ENCODE assay signal across 12 cellular contexts in the genomic region with DNA sequence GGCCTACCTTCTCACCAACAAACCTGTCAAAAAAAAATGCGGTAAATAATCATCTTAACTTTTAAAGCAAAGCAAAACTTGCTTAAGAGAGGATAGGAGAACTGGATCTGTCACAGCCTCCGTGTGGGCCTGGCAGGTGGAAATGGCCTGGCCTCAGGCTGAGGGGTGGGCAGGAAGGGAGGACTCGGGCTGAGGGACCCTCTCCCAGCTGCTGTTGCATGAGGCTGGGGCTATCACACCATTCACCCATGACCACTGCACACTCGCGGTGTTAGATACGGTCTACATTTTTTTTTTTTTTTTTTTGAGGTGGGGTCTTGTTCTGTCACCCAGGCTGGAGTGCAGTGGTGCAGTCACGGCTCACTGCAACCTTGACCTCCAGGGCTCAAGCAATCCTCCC. TPM values are rescaled to one million over a fixed set of nuclear protein-coding genes. Genes with fewer than 3 reads are reported as not detected.
DNase-seq lines count a peak whose midpoint lies in the region; ATAC-seq and TF ChIP-seq lines count a peak whose summit lies in the region.
"Had no signal": no experiment of that assay in that cellular context is flagged by ENCODE, and none has a peak within 500 bp of the region (broad histone marks: within the 10 kb centered on the region; RNA-seq: fewer than 3 reads in every experiment).

No MANE protein-coding gene starts in this region.

- DNase-seq in PC-3 (no peak), breast epithelium (ENCODE audit: low spot score in 2 of 2) (no peak), mesothelial cell of epicardium (ENCODE audit: low spot score in 2 of 2, unreplicated experiment in 2 of 2) (no peak), testis (no peak), DMS79 (lab: John Stamatoyannopoulos, UW) (no peak), BE2C (no peak), SK-N-DZ (ENCODE audit: low spot score) (no peak)
- DNase-seq: activated CD4-positive, alpha-beta T cell treated with anti-CD3 and anti-CD28 coated beads, Interleukin-2, amount 50 U/mL, for 48 hours; glutamatergic neuron; naive B cell; NCI-H2029 had no signal

- no peak overlapping the region for H2AFZ ChIP-seq in PC-3 (ENCODE audit: low read length)

- peaks cover 16% of the 10 kb centered on the region for H3K36me3 Mint-ChIP-seq in mesothelial cell of epicardium

- H3K79me2 ChIP-seq in PC-3 (ENCODE audit: low read length), result no peaks in the 10 kb centered on the region

- H4K20me1 ChIP-seq in PC-3 (ENCODE audit: low read length), result no peaks in the 10 kb centered on the region

- no peaks in the 10 kb centered on the region for H3K9me3 ChIP-seq in PC-3 (ENCODE audit: low read length)
- no peaks in the 10 kb centered on the region for H3K9me3 ChIP-seq in breast epithelium
- H3K9me3 ChIP-seq in testis, result no peaks in the 10 kb centered on the region
- no peaks in the 10 kb centered on the region for H3K9me3 ChIP-seq in BE2C

- H3F3A ChIP-seq in PC-3 (ENCODE audit: low read length, unreplicated experiment), result no peaks in the 10 kb centered on the region

- no peak overlapping the region for H3K4me3 Mint-ChIP-seq in mesothelial cell of epicardium

- H3K4me2 ChIP-seq in PC-3 (ENCODE audit: low read length), result 0 out of 2 replicates have a peak overlapping the region, but pooled peaks have one; percentile 13

- no peaks in the 10 kb centered on the region for H3K9me2 ChIP-seq in PC-3 (replicated peaks; ENCODE audit: low read length)

- peaks cover 17% of the 10 kb centered on the region for H3K4me1 Mint-ChIP-seq in mesothelial cell of epicardium

- peaks cover 6% of the 10 kb centered on the region; the same call in 1 of the 2 replicates for H3K36me3 ChIP-seq in PC-3 (ENCODE audit: low read depth, low read length)
- peaks cover 15% of the 10 kb centered on the region for H3K36me3 ChIP-seq in breast epithelium
- H3K36me3 ChIP-seq in testis (ENCODE audit: low read depth, missing control alignments), result no peaks in the 10 kb centered on the region
- no peaks in the 10 kb centered on the region for H3K36me3 ChIP-seq in BE2C

- H3K27me3 ChIP-seq in PC-3 (ENCODE audit: low read length), result no peaks in the 10 kb centered on the region
- H3K27me3 ChIP-seq in breast epithelium, result no peaks in the 10 kb centered on the region
- H3K27me3 ChIP-seq in testis, result no peaks in the 10 kb centered on the region
- H3K27me3 ChIP-seq in BE2C, result no peaks in the 10 kb centered on the region

- POLR2A ChIA-PET in PC-3 (lab: Charles Lee; ENCODE audit: unreplicated experiment), result no interaction called here

- intact Hi-C loops in PC-3 (cut with micrococcal nuclease), result loop anchor here (5.0 to 10.0 kb wide), 2 partner anchors 79 to 131 kb away; no protein-coding TSS in a partner anchor
- intact Hi-C loops in breast epithelium (cut with DNase I; ENCODE audit: low total_unique reads), result no loop called here
- intact Hi-C loops in testis (cut with DNase I; ENCODE audit: low total_unique reads), result no loop called here

- H3K9me3 Mint-ChIP-seq in mesothelial cell of epicardium, result no peaks in the 10 kb centered on the region
- H3K9me3 Mint-ChIP-seq: naive B cell had no signal

- H3K27ac ChIP-seq in PC-3 (ENCODE audit: low read length), result peak overlapping the region; percentile 38
- H3K27ac ChIP-seq in breast epithelium, result peak overlapping the region; percentile 90 to 97
- H3K27ac ChIP-seq in testis, result peak overlapping the region; percentile 50 to 52

- TF ChIP-seq POLR2A in breast epithelium (IDR thresholded peaks at IDR 0.05) (no peak), testis (IDR thresholded peaks at IDR 0.05) (no peak)

- CTCF ChIA-PET in PC-3 (lab: Charles Lee), result no interaction called here

- H3K4me1 ChIP-seq in PC-3 (ENCODE audit: insufficient read depth, low read length), result peaks cover 13% of the 10 kb centered on the region
- H3K4me1 ChIP-seq in breast epithelium, result peaks cover 12 to 13% of the 10 kb centered on the region in 2 donors
- H3K4me1 ChIP-seq in testis, result peaks cover 20% of the 10 kb centered on the region
- H3K4me1 ChIP-seq in BE2C, result no peaks in the 10 kb centered on the region

- BruUV-seq in PC-3 (replicated peaks; lab: Mats Ljungman, UMichigan), result no TSS peak

- WGBS in testis, 2 donors, result 78 to 83% methylated on average over 7 of the region's 7 CpGs

- H3K4me3 ChIP-seq in PC-3 (ENCODE audit: low read length) (no peak overlapping the region), breast epithelium (no peak overlapping the region), testis (no peak overlapping the region), BE2C (ENCODE audit: low read depth, low read length) (no peak overlapping the region)

- no peak overlapping the region for H3K9ac ChIP-seq in PC-3 (ENCODE audit: low read length)

- no peak for ATAC-seq in PC-3

- peak overlapping the region; percentile 77 for H3K27ac Mint-ChIP-seq in mesothelial cell of epicardium

- no peaks in the 10 kb centered on the region for H3K27me3 Mint-ChIP-seq in mesothelial cell of epicardium (ENCODE audit: low read depth)
- H3K27me3 Mint-ChIP-seq: naive B cell had no signal

- TF ChIP-seq CTCF in PC-3 (conservative IDR thresholded peaks at IDR 0.05; ENCODE audit: low read depth, low read length), result no peak
- TF ChIP-seq CTCF in breast epithelium (IDR thresholded peaks at IDR 0.05), result no peak
- TF ChIP-seq CTCF in mesothelial cell of epicardium (IDR thresholded peaks at IDR 0.05; ENCODE audit: unreplicated experiment), result no peak
- no peak for TF ChIP-seq CTCF in testis (IDR thresholded peaks at IDR 0.05)
- no peak for TF ChIP-seq CTCF in BE2C (IDR thresholded peaks at IDR 0.05; ENCODE audit: low read depth, low read length)

RNA-seq across cellular contexts. Expression of gene ARHGAP1, which starts 24.5 kb away (rescaled TPM):
- total RNA-seq in PC-3 (2014; rRNA removed) (16.1 and 27.1 TPM in 2 replicates), breast epithelium (10 to 100 TPM; 26.5 to 55.7 (median 33.8) TPM), mesothelial cell of epicardium (48.3 to 49.4 TPM (median 48.7 TPM) in 3 replicates), testis (10 to 100 TPM; 50.2 to 68.9 TPM)
- 39.7 TPM for polyA plus RNA-seq in testis (ENCODE audit: insufficient read depth, low read depth, low replicate concordance)
- 11.3 TPM for polyA plus RNA-seq in BE2C (2012; ENCODE audit: insufficient read depth, insufficient read length, low read depth)
- 8.1 and 15.1 TPM in 2 replicates for polyA plus RNA-seq in SK-N-DZ (2014; cell fraction: cytosol; rRNA removed)
- polyA plus RNA-seq in SK-N-DZ (2014; cell fraction: nucleus; rRNA removed), result 6.1 and 13.4 TPM in 2 replicates

RNA-seq across cellular contexts. Expression of gene ZNF408, which starts 24.9 kb away (rescaled TPM):
- total RNA-seq in PC-3 (2014; rRNA removed) (7.1 and 7.3 TPM in 2 replicates), breast epithelium (1 to 10 TPM; 6.4 to 8.0 (median 7.5) TPM), mesothelial cell of epicardium (15.3 to 16.2 TPM (median 15.7 TPM) in 3 replicates), testis (10 to 100 TPM; 18.3 to 27.4 TPM)
- 11.7 TPM for polyA plus RNA-seq in testis (ENCODE audit: insufficient read depth, low read depth, low replicate concordance)
- polyA plus RNA-seq in BE2C (2012; ENCODE audit: insufficient read depth, insufficient read length, low read depth), result 52.9 TPM
- 16.0 and 17.1 TPM in 2 replicates for polyA plus RNA-seq in SK-N-DZ (2014; cell fraction: cytosol; rRNA removed)
- 10.3 and 12.3 TPM in 2 replicates for polyA plus RNA-seq in SK-N-DZ (2014; cell fraction: nucleus; rRNA removed)

RNA-seq across cellular contexts. Expression of gene F2, which starts 43.1 kb away (rescaled TPM):
- total RNA-seq in PC-3 (2014; rRNA removed) (not detected in 2 replicates), breast epithelium (not detected), mesothelial cell of epicardium (0.18 TPM in 1 of 3 replicates, not detected in the others), testis (1 to 10 TPM; 2.4 to 3.6 TPM)
- 0.47 TPM for polyA plus RNA-seq in testis (ENCODE audit: insufficient read depth, low read depth, low replicate concordance)
- polyA plus RNA-seq in BE2C (2012; ENCODE audit: insufficient read depth, insufficient read length, low read depth), result not detected
- polyA plus RNA-seq in SK-N-DZ (2014; cell fraction: cytosol; rRNA removed), result not detected in 2 replicates
- polyA plus RNA-seq in SK-N-DZ (2014; cell fraction: nucleus; rRNA removed), result 0.13 and 0.43 TPM in 2 replicates
- total RNA-seq: RPMI7951 had no signal

RNA-seq across cellular contexts. Expression of gene ATG13, which starts 58.6 kb away (rescaled TPM):
- total RNA-seq in PC-3 (2014; rRNA removed) (95.0 and 97.3 TPM in 2 replicates), breast epithelium (100 to 1,000 TPM in 1 of 3 donors, 10 to 100 TPM in 2; 84.2 to 113 (median 87.5) TPM), mesothelial cell of epicardium (67.4 to 68.4 TPM (median 67.8 TPM) in 3 replicates), testis (100 to 1,000 TPM; 176 to 203 TPM)
- polyA plus RNA-seq in testis (ENCODE audit: insufficient read depth, low read depth, low replicate concordance), result 224 TPM
- 63.4 TPM for polyA plus RNA-seq in BE2C (2012; ENCODE audit: insufficient read depth, insufficient read length, low read depth)
- 56.9 and 58.3 TPM in 2 replicates for polyA plus RNA-seq in SK-N-DZ (2014; cell fraction: cytosol; rRNA removed)
- 40.9 and 60.5 TPM in 2 replicates for polyA plus RNA-seq in SK-N-DZ (2014; cell fraction: nucleus; rRNA removed)

RNA-seq across cellular contexts. Expression of gene HARBI1, which starts 58.9 kb away (rescaled TPM):
- total RNA-seq in PC-3 (2014; rRNA removed) (1.7 and 6.5 TPM in 2 replicates), breast epithelium (1 to 10 TPM; 1.6 to 9.1 (median 3.5) TPM), mesothelial cell of epicardium (5.4 to 6.3 TPM (median 6.0 TPM) in 3 replicates), testis (10 to 100 TPM; 12.9 to 14.3 TPM)
- 25.2 TPM for polyA plus RNA-seq in testis (ENCODE audit: insufficient read depth, low read depth, low replicate concordance)
- polyA plus RNA-seq in BE2C (2012; ENCODE audit: insufficient read depth, insufficient read length, low read depth), result 2.1 TPM
- 5.4 and 5.9 TPM in 2 replicates for polyA plus RNA-seq in SK-N-DZ (2014; cell fraction: cytosol; rRNA removed)
- 1.8 and 3.8 TPM in 2 replicates for polyA plus RNA-seq in SK-N-DZ (2014; cell fraction: nucleus; rRNA removed)

Comparison
In these comparisons a context has a peak if more than half of its experiments do, and no peak if none do; other contexts are left out.
1. H3K27ac ChIP-seq: peak in every context shown above with its lines; median percentile 94 in breast epithelium; 51 in testis; 38 in PC-3.